ENCODE assay signal across 1 cellular context in the genomic region with DNA sequence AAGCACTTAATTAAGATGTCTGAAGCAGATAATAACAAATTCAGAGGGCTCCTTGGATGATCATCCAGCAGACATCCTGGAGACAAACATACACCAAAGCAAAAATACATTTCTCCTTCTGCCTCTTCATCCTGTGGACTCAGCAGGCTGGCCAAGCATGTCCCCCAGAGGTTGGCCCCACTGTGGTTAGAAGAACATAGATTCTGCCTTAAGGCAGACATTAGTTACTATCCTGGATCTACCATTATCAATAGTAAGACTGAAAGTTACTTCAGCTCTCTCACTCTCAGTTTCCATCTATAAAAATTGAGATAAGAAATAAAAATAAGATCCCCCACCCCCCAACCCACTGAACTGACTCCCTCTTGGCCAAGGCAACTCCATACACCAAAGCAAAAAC.
TF ChIP-seq lines count a peak whose summit lies in the region.

No MANE protein-coding gene starts in this region.

TF ChIP-seq in H1, 55 proteins besides CTCF, POLR2A, EP300 and RAD21 (continued from another document):
- TF ChIP-seq SP1 (IDR thresholded peaks at IDR 0.05; ENCODE audit: low read depth, low read length) (no peak), CTBP2 (IDR thresholded peaks at IDR 0.05; ENCODE audit: borderline replicate concordance, insufficient read depth, insufficient read length, low read length) (no peak), POU5F1 (IDR thresholded peaks at IDR 0.05; ENCODE audit: low read depth, low read length) (no peak), CEBPB (IDR thresholded peaks at IDR 0.05; ENCODE audit: low read depth, low read length) (no peak)
TF ChIP-seq in H1: peak in this region for 0.
